ENCODE assay signal across 9 cellular contexts in the genomic region with DNA sequence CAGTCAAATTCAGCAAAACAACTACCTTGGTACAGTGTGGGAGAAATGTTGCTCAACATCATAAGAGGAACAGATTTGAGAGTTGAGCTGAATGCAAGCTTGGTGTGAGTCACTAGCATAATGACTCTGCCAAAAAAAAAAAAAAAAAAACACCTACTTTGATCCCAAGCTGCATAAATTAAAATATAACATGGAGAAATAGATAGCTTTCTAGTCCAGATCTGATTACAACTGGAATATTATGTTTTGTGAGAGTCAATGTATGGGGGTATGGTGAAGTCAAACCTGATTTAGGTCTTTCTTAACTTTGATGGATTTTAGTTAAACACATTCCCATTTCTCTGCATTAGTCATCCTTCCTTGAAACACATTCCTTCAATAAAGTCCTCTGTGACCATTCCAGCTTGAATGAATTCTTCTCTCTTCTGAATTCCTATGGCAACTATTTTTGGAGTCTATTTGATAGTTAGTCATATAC.
A peak's percentile ranks its signal among the peaks of the same experiment; 100 is the strongest.
DNase-seq lines count a peak whose midpoint lies in the region; FAIRE-seq and TF ChIP-seq lines count a peak whose summit lies in the region.
"Had no signal": no experiment of that assay in that cellular context is flagged by ENCODE, and none has a peak within 500 bp of the region (broad histone marks: within the 10 kb centered on the region; RNA-seq: fewer than 3 reads in every experiment).

No MANE protein-coding gene starts in this region.

- DNase-seq in GM03348 (ENCODE audit: low spot score) (peak; percentile 78), RCC 7860 (ENCODE audit: low spot score) (peak; percentile 85), epithelial cell of proximal tubule (ENCODE audit: low read depth) (peak; percentile 93), putamen (ENCODE audit: low spot score) (peak; percentile 37), NCI-H1105 (lab: John Stamatoyannopoulos, UW) (no peak), UCSD-AML1 (lab: John Stamatoyannopoulos, UW; ENCODE audit: unreplicated experiment) (no peak), globus pallidus (ENCODE audit: low spot score) (no peak)
- no peak for DNase-seq in activated CD4-positive, alpha-beta T cell treated with anti-CD3 and anti-CD28 coated beads for 48 hours
- DNase-seq: GF-D8 had no signal

- no peak overlapping the region for H3K4me3 ChIP-seq in epithelial cell of proximal tubule (ENCODE audit: low read depth, low read length)

- peak; percentile 86 for FAIRE-seq in RCC 7860 (lab: Jason Lieb, UNC)

- TF ChIP-seq CTCF in epithelial cell of proximal tubule (conservative IDR thresholded peaks at IDR 0.05; ENCODE audit: low read depth, low read length) = no peak

Comparison
In these comparisons a context has a peak if more than half of its experiments do, and no peak if none do; other contexts are left out.
1. DNase-seq: peak in GM03348 (single experiment), RCC 7860 (single experiment), epithelial cell of proximal tubule (single experiment) and putamen (single experiment); none in NCI-H1105 (single experiment), UCSD-AML1 (single experiment), globus pallidus (single experiment) and activated CD4-positive, alpha-beta T cell treated with anti-CD3 and anti-CD28 coated beads for 48 hours (single experiment).